In the genomic region with DNA sequence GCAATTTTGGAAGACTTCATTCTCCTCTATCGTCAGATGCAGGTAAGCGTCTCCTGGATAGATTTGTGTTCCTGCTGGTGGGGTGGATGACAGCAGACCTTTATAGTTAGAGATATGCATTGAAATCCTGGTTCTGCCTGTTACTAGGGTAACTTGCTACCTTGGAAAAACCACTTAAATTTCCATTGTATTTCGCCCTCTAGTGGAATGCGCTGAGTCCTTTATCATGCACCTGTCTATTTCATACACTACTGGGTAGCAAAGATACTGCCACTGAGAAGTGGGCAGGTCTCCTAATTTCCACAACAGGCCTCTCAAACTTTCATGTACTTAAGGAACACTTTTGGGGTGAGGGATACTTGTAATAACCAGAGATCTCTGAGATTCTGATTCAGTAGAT, we compare ENCODE assay signal across 10 cellular contexts.
DNase-seq lines count a peak whose midpoint lies in the region; ATAC-seq and TF ChIP-seq lines count a peak whose summit lies in the region.
"Had no signal": no experiment of that assay in that cellular context is flagged by ENCODE, and none has a peak within 500 bp of the region (broad histone marks: within the 10 kb centered on the region; RNA-seq: fewer than 3 reads in every experiment).

No MANE protein-coding gene starts in this region.

- H3K79me2 ChIP-seq in Karpas-422 (ENCODE audit: low read length) (no peaks in the 10 kb centered on the region), mesendoderm (ENCODE audit: control insufficient read depth, insufficient read depth, low read length) (no peaks in the 10 kb centered on the region)

- H3K23ac ChIP-seq in mesendoderm (ENCODE audit: low read length), result no peak overlapping the region

- no CpG with 5 or more reads among the region's 4 CpGs for WGBS in mesendoderm (ENCODE audit: extremely low coverage, insufficient coverage, low lambda C conversion rate)

- no peak overlapping the region for H2BK5ac ChIP-seq in mesendoderm (ENCODE audit: low read length)

- H4K5ac ChIP-seq in mesendoderm (ENCODE audit: low read length), result no peak overlapping the region

- H2AFZ ChIP-seq in Karpas-422 (ENCODE audit: low read length), result no peak overlapping the region

- no peaks in the 10 kb centered on the region for H3K36me3 Mint-ChIP-seq in activated CD4-positive, alpha-beta T cell treated with anti-CD3 and anti-CD28 coated beads, Interleukin-2, amount 10 ng/mL, durations not matched to agents 7 days and 5 days (ENCODE audit: low read depth)
- no peaks in the 10 kb centered on the region for H3K36me3 Mint-ChIP-seq in activated T-helper 1 cell treated with anti-CD3 and anti-CD28 coated beads, Interleukin-12 subunit alpha, Interleukin-12 subunit beta, Interleukin-2, Interleukin-4 antibody, amounts not matched to agents 30 ng/mL and 10 ng/mL and 1 ng/mL, durations not matched to agents 14 hours and 24 hours and 36 hours (ENCODE audit: low read depth)

- H3K9me2 ChIP-seq in Karpas-422 (replicated peaks; ENCODE audit: insufficient read depth, low read length), result no peaks in the 10 kb centered on the region

- H3K27ac Mint-ChIP-seq in activated CD4-positive, alpha-beta T cell treated with anti-CD3 and anti-CD28 coated beads, Interleukin-2, amount 10 ng/mL, durations not matched to agents 7 days and 5 days, result no peak overlapping the region
- H3K27ac Mint-ChIP-seq in activated T-helper 1 cell treated with anti-CD3 and anti-CD28 coated beads, Interleukin-12 subunit alpha, Interleukin-12 subunit beta, Interleukin-2, Interleukin-4 antibody, amounts not matched to agents 30 ng/mL and 10 ng/mL and 1 ng/mL, durations not matched to agents 14 hours and 24 hours and 36 hours, result no peak overlapping the region
- H3K27ac Mint-ChIP-seq: activated naive CD4-positive, alpha-beta T cell treated with anti-CD3 and anti-CD28 coated beads, Interleukin-2, amount 50 U/mL, for 24 hours had no signal

- H3K9ac ChIP-seq in Karpas-422 (ENCODE audit: low read length), result no peak overlapping the region
- no peak overlapping the region for H3K9ac ChIP-seq in mesendoderm (ENCODE audit: low read length)

- H3K36me3 ChIP-seq in Karpas-422 (ENCODE audit: insufficient read depth, low read length), result no peaks in the 10 kb centered on the region
- no peaks in the 10 kb centered on the region for H3K36me3 ChIP-seq in mesendoderm (ENCODE audit: control insufficient read depth, insufficient read depth, low read length)

- TF ChIP-seq CTCF in cardiac fibroblast (IDR thresholded peaks at IDR 0.05; ENCODE audit: low read depth, low read length), result peak; percentile 35

- H3K27me3 ChIP-seq in Karpas-422 (ENCODE audit: low read length) (no peaks in the 10 kb centered on the region), mesendoderm (ENCODE audit: insufficient read depth, low read length, poor library complexity) (no peaks in the 10 kb centered on the region)

- H3K79me1 ChIP-seq in mesendoderm (ENCODE audit: low read length), result no peaks in the 10 kb centered on the region

- no peaks in the 10 kb centered on the region for H3K27me3 Mint-ChIP-seq in activated CD4-positive, alpha-beta T cell treated with anti-CD3 and anti-CD28 coated beads, Interleukin-2, amount 10 ng/mL, durations not matched to agents 7 days and 5 days
- no peaks in the 10 kb centered on the region for H3K27me3 Mint-ChIP-seq in activated T-helper 1 cell treated with anti-CD3 and anti-CD28 coated beads, Interleukin-12 subunit alpha, Interleukin-12 subunit beta, Interleukin-2, Interleukin-4 antibody, amounts not matched to agents 30 ng/mL and 10 ng/mL and 1 ng/mL, durations not matched to agents 14 hours and 24 hours and 36 hours (ENCODE audit: insufficient read depth)
- H3K27me3 Mint-ChIP-seq: activated naive CD4-positive, alpha-beta T cell treated with anti-CD3 and anti-CD28 coated beads, Interleukin-2, amount 50 U/mL, for 24 hours had no signal

- CTCF ChIA-PET in activated CD4-positive, alpha-beta T cell treated with anti-CD3 and anti-CD28 coated beads, Interleukin-2, amount 10 ng/mL, durations not matched to agents 7 days and 5 days (lab: Charles Lee), result no interaction called here

- H3K27ac ChIP-seq in Karpas-422 (ENCODE audit: low read length) (no peak overlapping the region), mesendoderm (ENCODE audit: low read depth, low read length) (no peak overlapping the region)

- H3K56ac ChIP-seq in mesendoderm (ENCODE audit: low read length), result no peak overlapping the region

- H3K4me2 ChIP-seq in Karpas-422 (ENCODE audit: low read depth, low read length, poor library complexity, severe bottlenecking) (no peak overlapping the region), mesendoderm (ENCODE audit: low read length) (no peak overlapping the region)

- H3K4me1 ChIP-seq in Karpas-422 (ENCODE audit: low read length), result no peaks in the 10 kb centered on the region
- no peaks in the 10 kb centered on the region for H3K4me1 ChIP-seq in mesendoderm (ENCODE audit: control insufficient read depth, low read depth, low read length)

- H4K8ac ChIP-seq in mesendoderm (ENCODE audit: low read depth, low read length), result no peak overlapping the region

- H2BK120ac ChIP-seq in mesendoderm (ENCODE audit: low read depth, low read length), result no peak overlapping the region

- no peaks in the 10 kb centered on the region for H3K9me3 ChIP-seq in Karpas-422 (ENCODE audit: low read length)

- no peak overlapping the region for H3K4ac ChIP-seq in mesendoderm (ENCODE audit: low read depth, low read length)

- peaks cover 6% of the 10 kb centered on the region for H3K9me3 Mint-ChIP-seq in activated CD4-positive, alpha-beta T cell treated with anti-CD3 and anti-CD28 coated beads, Interleukin-2, amount 10 ng/mL, durations not matched to agents 7 days and 5 days
- peaks cover 7% of the 10 kb centered on the region for H3K9me3 Mint-ChIP-seq in activated T-helper 1 cell treated with anti-CD3 and anti-CD28 coated beads, Interleukin-12 subunit alpha, Interleukin-12 subunit beta, Interleukin-2, Interleukin-4 antibody, amounts not matched to agents 30 ng/mL and 10 ng/mL and 1 ng/mL, durations not matched to agents 14 hours and 24 hours and 36 hours
- H3K9me3 Mint-ChIP-seq: activated naive CD4-positive, alpha-beta T cell treated with anti-CD3 and anti-CD28 coated beads, Interleukin-2, amount 50 U/mL, for 24 hours had no signal

- H3K4me3 Mint-ChIP-seq in activated CD4-positive, alpha-beta T cell treated with anti-CD3 and anti-CD28 coated beads, Interleukin-2, amount 10 ng/mL, durations not matched to agents 7 days and 5 days, result no peak overlapping the region
- H3K4me3 Mint-ChIP-seq in activated T-helper 1 cell treated with anti-CD3 and anti-CD28 coated beads, Interleukin-12 subunit alpha, Interleukin-12 subunit beta, Interleukin-2, Interleukin-4 antibody, amounts not matched to agents 30 ng/mL and 10 ng/mL and 1 ng/mL, durations not matched to agents 14 hours and 24 hours and 36 hours, result no peak overlapping the region
- H3K4me3 Mint-ChIP-seq: activated naive CD4-positive, alpha-beta T cell treated with anti-CD3 and anti-CD28 coated beads, Interleukin-2, amount 50 U/mL, for 24 hours had no signal

- no peak for ATAC-seq in GM18907 (IDR thresholded peaks at IDR 0.05; ENCODE audit: unreplicated experiment)

- H3K4me1 Mint-ChIP-seq in activated CD4-positive, alpha-beta T cell treated with anti-CD3 and anti-CD28 coated beads, Interleukin-2, amount 10 ng/mL, durations not matched to agents 7 days and 5 days, result no peaks in the 10 kb centered on the region
- H3K4me1 Mint-ChIP-seq in activated T-helper 1 cell treated with anti-CD3 and anti-CD28 coated beads, Interleukin-12 subunit alpha, Interleukin-12 subunit beta, Interleukin-2, Interleukin-4 antibody, amounts not matched to agents 30 ng/mL and 10 ng/mL and 1 ng/mL, durations not matched to agents 14 hours and 24 hours and 36 hours (ENCODE audit: low read depth), result no peaks in the 10 kb centered on the region

- intact Hi-C loops in activated T-helper 1 cell treated with anti-CD3 and anti-CD28 coated beads, Interleukin-12 subunit alpha, Interleukin-12 subunit beta, Interleukin-2, Interleukin-4 antibody, amounts not matched to agents 30 ng/mL and 10 ng/mL and 1 ng/mL, durations not matched to agents 14 hours and 24 hours and 36 hours (cut with micrococcal nuclease), result no loop called here

- no peak overlapping the region for H3K18ac ChIP-seq in mesendoderm (ENCODE audit: low read length)

- no peak overlapping the region for H2BK15ac ChIP-seq in mesendoderm (replicated peaks; ENCODE audit: low read depth)

- DNase-seq in ELR (ENCODE audit: low read depth) (peak; percentile 47), Karpas-422 (peak; percentile 61), cardiac fibroblast (ENCODE audit: low read depth in 2 of 2) (peak; percentile 3 to 20), mesendoderm (peak; percentile 63)
- no peak for DNase-seq in stimulated activated CD8-positive, alpha-beta memory T cell treated with anti-CD3 and anti-CD28 coated beads, Interleukin-4, amount 100 ng/mL, for 48 hours
- no peak for DNase-seq in activated CD4-positive, alpha-beta T cell treated with anti-CD3 and anti-CD28 coated beads, Interleukin-2, amount 10 ng/mL, durations not matched to agents 7 days and 5 days
- no peak for DNase-seq in activated T-helper 1 cell treated with anti-CD3 and anti-CD28 coated beads, Interleukin-12 subunit alpha, Interleukin-12 subunit beta, Interleukin-2, Interleukin-4 antibody, amounts not matched to agents 30 ng/mL and 10 ng/mL and 1 ng/mL, durations not matched to agents 14 hours and 24 hours and 36 hours (ENCODE audit: low spot score)
- DNase-seq: KG1 had no signal

- H3K4me3 ChIP-seq in Karpas-422 (ENCODE audit: low read length) (no peak overlapping the region), cardiac fibroblast (replicated peaks in 1 of 2; ENCODE audit: low read depth in 2 of 2, low read length in 2 of 2) (no peak overlapping the region), mesendoderm (ENCODE audit: low read length) (no peak overlapping the region)

- H2AK5ac ChIP-seq in mesendoderm (ENCODE audit: low read length), result no peak overlapping the region

- no peaks in the 10 kb centered on the region for H4K20me1 ChIP-seq in Karpas-422 (ENCODE audit: insufficient read depth, low read depth, low read length)

- POLR2A ChIA-PET in activated CD4-positive, alpha-beta T cell treated with anti-CD3 and anti-CD28 coated beads, Interleukin-2, amount 10 ng/mL, durations not matched to agents 7 days and 5 days (lab: Charles Lee), result no interaction called here

Comparison
In these comparisons a context has a peak if more than half of its experiments do, and no peak if none do; other contexts are left out.
1. DNase-seq: peak in ELR (single experiment), Karpas-422 (single experiment), cardiac fibroblast (2 of 2) and mesendoderm (single experiment); none in stimulated activated CD8-positive, alpha-beta memory T cell treated with anti-CD3 and anti-CD28 coated beads, Interleukin-4, amount 100 ng/mL, for 48 hours (single experiment), activated CD4-positive, alpha-beta T cell treated with anti-CD3 and anti-CD28 coated beads, Interleukin-2, amount 10 ng/mL, durations not matched to agents 7 days and 5 days (single experiment) and activated T-helper 1 cell treated with anti-CD3 and anti-CD28 coated beads, Interleukin-12 subunit alpha, Interleukin-12 subunit beta, Interleukin-2, Interleukin-4 antibody, amounts not matched to agents 30 ng/mL and 10 ng/mL and 1 ng/mL, durations not matched to agents 14 hours and 24 hours and 36 hours (single experiment).